9 cellular contexts compared by ENCODE assay signal in the genomic region with DNA sequence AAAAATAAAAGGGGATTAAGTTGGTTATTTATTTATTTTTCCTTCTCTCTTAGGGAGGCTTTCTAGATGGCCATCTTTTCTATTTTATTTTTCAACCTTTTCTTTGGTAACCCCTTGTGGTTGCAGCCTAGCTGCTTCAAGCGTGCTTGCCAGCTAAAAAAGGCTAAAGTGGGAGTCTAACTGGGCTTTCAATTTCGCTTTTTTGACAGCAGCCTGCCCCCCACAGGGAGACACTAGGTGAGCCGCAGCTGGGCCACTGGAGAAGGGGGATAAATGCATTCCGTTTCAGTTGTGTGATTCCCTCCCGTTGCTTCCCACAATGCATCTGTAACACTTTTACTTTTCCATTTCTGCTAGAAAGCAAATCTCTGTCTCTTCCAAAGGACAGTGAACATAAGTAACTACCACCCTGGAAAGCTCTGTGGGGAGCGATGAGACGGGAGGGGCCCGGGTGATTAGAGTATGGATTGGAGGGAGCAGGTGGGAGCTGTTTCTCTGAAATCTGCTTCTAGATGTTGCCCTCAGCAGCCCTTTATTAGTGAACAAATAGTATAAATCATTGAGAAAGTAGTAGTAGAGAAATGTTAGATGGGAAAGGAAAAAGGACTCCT.
DNase-seq lines count a peak whose midpoint lies in the region; ATAC-seq and TF ChIP-seq lines count a peak whose summit lies in the region.
"Had no signal": no experiment of that assay in that cellular context is flagged by ENCODE, and none has a peak within 500 bp of the region (broad histone marks: within the 10 kb centered on the region; RNA-seq: fewer than 3 reads in every experiment).

No MANE protein-coding gene starts in this region.

- H3K9ac ChIP-seq in GM23248, result no peak overlapping the region
- H3K9ac ChIP-seq: KMS-11 had no signal

- CTCF ChIA-PET in HEK293 (lab: Yijun Ruan, JAX), result interaction anchor here (1.0 to 1.8 kb wide), 4 partner anchors 104 to 165 kb away, joined by 3 to 10 read pairs (median 4); no protein-coding TSS in a partner anchor
- CTCF ChIA-PET in activated naive CD4-positive, alpha-beta T cell treated with anti-CD3 and anti-CD28 coated beads, Interleukin-2, amount 10 ng/mL, durations not matched to agents 7 days and 5 days (lab: Charles Lee), result interaction anchor here (2.0 kb wide), 1 partner anchor 10 kb away, joined by 4 read pairs; no protein-coding TSS in a partner anchor

- peak; percentile 41 for ATAC-seq in GM18508 (IDR thresholded peaks at IDR 0.05; ENCODE audit: insufficient read depth, unreplicated experiment)

- H3K4me2 ChIP-seq in GM23248 (ENCODE audit: unreplicated experiment), result no peak overlapping the region
- H3K4me2 ChIP-seq: KMS-11 had no signal

- H3K4me3 ChIP-seq in HEK293 (ENCODE audit: low read depth, low read length) (no peak overlapping the region), GM23248 (no peak overlapping the region)

- H3K4me1 Mint-ChIP-seq in mesothelial cell of epicardium, result peaks cover 10% of the 10 kb centered on the region
- no peaks in the 10 kb centered on the region for H3K4me1 Mint-ChIP-seq in activated naive CD4-positive, alpha-beta T cell treated with anti-CD3 and anti-CD28 coated beads, Interleukin-2, amount 10 ng/mL, durations not matched to agents 7 days and 5 days

- WGBS in GM23248 (ENCODE audit: low coverage in 1 of 2, low lambda C conversion rate in 2 of 2, missing lambda C conversion rate in 2 of 2), 2 experiments, result 92 to 94% methylated on average over 8 of the region's 8 CpGs

- POLR2A ChIA-PET in HEK293 (lab: Yijun Ruan, JAX), result no interaction called here

- H3F3A ChIP-seq in GM23248 (ENCODE audit: insufficient read depth), result no peaks in the 10 kb centered on the region

- H3K36me3 ChIP-seq in HEK293 (ENCODE audit: control insufficient read depth in 2 of 2, insufficient read depth in 1 of 2, low read length in 2 of 2) (no peaks in the 10 kb centered on the region), GM23248 (ENCODE audit: low read depth) (no peaks in the 10 kb centered on the region)

- TF ChIP-seq CTCF in HEK293 (tag by site-specific recombination; IDR thresholded peaks at IDR 0.05) (peak; percentile 52; the same call in 1 of the 2 replicates), mesothelial cell of epicardium (IDR thresholded peaks at IDR 0.05; ENCODE audit: unreplicated experiment) (no peak)

- H3K27ac ChIP-seq in HEK293 (ENCODE audit: extremely low read depth, low read depth, low read length) (no peak overlapping the region), GM23248 (no peak overlapping the region), caudate nucleus (ENCODE audit: low read depth, low read length) (no peak overlapping the region)
- H3K27ac ChIP-seq: KMS-11 had no signal

- no peaks in the 10 kb centered on the region for H3K36me3 Mint-ChIP-seq in mesothelial cell of epicardium
- H3K36me3 Mint-ChIP-seq in activated naive CD4-positive, alpha-beta T cell treated with anti-CD3 and anti-CD28 coated beads, Interleukin-2, amount 10 ng/mL, durations not matched to agents 7 days and 5 days, result no peaks in the 10 kb centered on the region

- H3K27me3 ChIP-seq in GM23248 (replicated peaks; ENCODE audit: insufficient read depth), result no peaks in the 10 kb centered on the region

- no peak overlapping the region for H2AFZ ChIP-seq in GM23248

- peaks cover 5% of the 10 kb centered on the region; the same call in 1 of the 2 replicates for H3K4me1 ChIP-seq in HEK293 (ENCODE audit: control insufficient read depth, insufficient read depth, low read length)
- peaks cover 25% of the 10 kb centered on the region for H3K4me1 ChIP-seq in GM23248 (ENCODE audit: insufficient read depth)

- in situ Hi-C loops in GM23248 (cut with MboI), result no loop called here

- no peaks in the 10 kb centered on the region for H3K9me2 ChIP-seq in GM23248 (ENCODE audit: insufficient read depth)

- no peaks in the 10 kb centered on the region for H3K27me3 Mint-ChIP-seq in mesothelial cell of epicardium (ENCODE audit: low read depth)
- peaks cover 16% of the 10 kb centered on the region for H3K27me3 Mint-ChIP-seq in activated naive CD4-positive, alpha-beta T cell treated with anti-CD3 and anti-CD28 coated beads, Interleukin-2, amount 10 ng/mL, durations not matched to agents 7 days and 5 days

- no peaks in the 10 kb centered on the region for H3K79me2 ChIP-seq in GM23248 (ENCODE audit: insufficient read depth)

- no peaks in the 10 kb centered on the region for H3K9me3 Mint-ChIP-seq in mesothelial cell of epicardium
- H3K9me3 Mint-ChIP-seq in activated naive CD4-positive, alpha-beta T cell treated with anti-CD3 and anti-CD28 coated beads, Interleukin-2, amount 10 ng/mL, durations not matched to agents 7 days and 5 days, result no peaks in the 10 kb centered on the region

- DNase-seq in NCI-H69 (lab: John Stamatoyannopoulos, UW) (peak; percentile 79), mesothelial cell of epicardium (ENCODE audit: low spot score in 2 of 2, unreplicated experiment in 2 of 2) (no peak), GM23248 (no peak), caudate nucleus (lab: John Stamatoyannopoulos, UW) (no peak), mesenteric fat pad (ENCODE audit: low spot score) (no peak)
- no peak for DNase-seq in activated naive CD4-positive, alpha-beta T cell treated with anti-CD3 and anti-CD28 coated beads, Interleukin-2, amount 10 ng/mL, durations not matched to agents 7 days and 5 days

- H3K4me3 Mint-ChIP-seq in mesothelial cell of epicardium, result peak overlapping the region; percentile 37
- H3K4me3 Mint-ChIP-seq in activated naive CD4-positive, alpha-beta T cell treated with anti-CD3 and anti-CD28 coated beads, Interleukin-2, amount 10 ng/mL, durations not matched to agents 7 days and 5 days, result no peak overlapping the region

- H3K9me3 ChIP-seq in HEK293 (ENCODE audit: control insufficient read depth, insufficient read depth, low read depth, low read length), result no peaks in the 10 kb centered on the region
- H3K9me3 ChIP-seq in GM23248 (ENCODE audit: low read depth), result no peaks in the 10 kb centered on the region

- H4K20me1 ChIP-seq in GM23248 (ENCODE audit: insufficient read depth), result no peaks in the 10 kb centered on the region

- H3K27ac Mint-ChIP-seq in mesothelial cell of epicardium, result no peak overlapping the region
- H3K27ac Mint-ChIP-seq in activated naive CD4-positive, alpha-beta T cell treated with anti-CD3 and anti-CD28 coated beads, Interleukin-2, amount 10 ng/mL, durations not matched to agents 7 days and 5 days, result no peak overlapping the region

TF ChIP-seq in HEK293, 187 proteins besides CTCF, POLR2A, EP300 and RAD21 (continues in another document):
- no peak for TF ChIP-seq SALL2 (tag by site-specific recombination; IDR thresholded peaks at IDR 0.05; ENCODE audit: borderline replicate concordance)
- no peak for TF ChIP-seq RBAK (tag by site-specific recombination; IDR thresholded peaks at IDR 0.05)
- no peak for TF ChIP-seq KLF9 (tag by site-specific recombination; IDR thresholded peaks at IDR 0.05; ENCODE audit: low read depth)
- no peak for TF ChIP-seq ZNF747 (tag by site-specific recombination; IDR thresholded peaks at IDR 0.05)
- TF ChIP-seq ZNF664 (tag by site-specific recombination; IDR thresholded peaks at IDR 0.05), result no peak
- peak; percentile 36; the same call in 1 of the 2 replicates for TF ChIP-seq PRDM1 (tag by site-specific recombination; IDR thresholded peaks at IDR 0.05)
- no peak for TF ChIP-seq KLF10 (tag by site-specific recombination; IDR thresholded peaks at IDR 0.05)
- TF ChIP-seq, protein P1, sequence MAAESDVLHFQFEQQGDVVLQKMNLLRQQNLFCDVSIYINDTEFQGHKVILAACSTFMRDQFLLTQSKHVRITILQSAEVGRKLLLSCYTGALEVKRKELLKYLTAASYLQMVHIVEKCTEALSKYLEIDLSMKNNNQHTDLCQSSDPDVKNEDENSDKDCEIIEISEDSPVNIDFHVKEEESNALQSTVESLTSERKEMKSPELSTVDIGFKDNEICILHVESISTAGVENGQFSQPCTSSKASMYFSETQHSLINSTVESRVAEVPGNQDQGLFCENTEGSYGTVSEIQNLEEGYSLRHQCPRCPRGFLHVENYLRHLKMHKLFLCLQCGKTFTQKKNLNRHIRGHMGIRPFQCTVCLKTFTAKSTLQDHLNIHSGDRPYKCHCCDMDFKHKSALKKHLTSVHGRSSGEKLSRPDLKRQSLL (tag by site-specific recombination; IDR thresholded peaks at IDR 0.05), result no peak
- no peak for TF ChIP-seq TRIM28 (IDR thresholded peaks at IDR 0.05; ENCODE audit: borderline replicate concordance, low read length)
- TF ChIP-seq, protein P2, sequence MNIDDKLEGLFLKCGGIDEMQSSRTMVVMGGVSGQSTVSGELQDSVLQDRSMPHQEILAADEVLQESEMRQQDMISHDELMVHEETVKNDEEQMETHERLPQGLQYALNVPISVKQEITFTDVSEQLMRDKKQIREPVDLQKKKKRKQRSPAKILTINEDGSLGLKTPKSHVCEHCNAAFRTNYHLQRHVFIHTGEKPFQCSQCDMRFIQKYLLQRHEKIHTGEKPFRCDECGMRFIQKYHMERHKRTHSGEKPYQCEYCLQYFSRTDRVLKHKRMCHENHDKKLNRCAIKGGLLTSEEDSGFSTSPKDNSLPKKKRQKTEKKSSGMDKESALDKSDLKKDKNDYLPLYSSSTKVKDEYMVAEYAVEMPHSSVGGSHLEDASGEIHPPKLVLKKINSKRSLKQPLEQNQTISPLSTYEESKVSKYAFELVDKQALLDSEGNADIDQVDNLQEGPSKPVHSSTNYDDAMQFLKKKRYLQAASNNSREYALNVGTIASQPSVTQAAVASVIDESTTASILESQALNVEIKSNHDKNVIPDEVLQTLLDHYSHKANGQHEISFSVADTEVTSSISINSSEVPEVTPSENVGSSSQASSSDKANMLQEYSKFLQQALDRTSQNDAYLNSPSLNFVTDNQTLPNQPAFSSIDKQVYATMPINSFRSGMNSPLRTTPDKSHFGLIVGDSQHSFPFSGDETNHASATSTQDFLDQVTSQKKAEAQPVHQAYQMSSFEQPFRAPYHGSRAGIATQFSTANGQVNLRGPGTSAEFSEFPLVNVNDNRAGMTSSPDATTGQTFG (tag by site-specific recombination; IDR thresholded peaks at IDR 0.05; ENCODE audit: borderline replicate concordance), result no peak
- TF ChIP-seq ZEB2 (tag by site-specific recombination; IDR thresholded peaks at IDR 0.05), result no peak
- TF ChIP-seq ZBTB1 (tag by site-specific recombination; IDR thresholded peaks at IDR 0.05), result no peak
- TF ChIP-seq OSR2 (tag by site-specific recombination; IDR thresholded peaks at IDR 0.05), result 0 out of 2 replicates have a peak, but pooled peaks have one; percentile 17
- no peak for TF ChIP-seq ZNF341 (tag by site-specific recombination; IDR thresholded peaks at IDR 0.05; ENCODE audit: low read depth)
- TF ChIP-seq ZNF391 (tag by site-specific recombination; IDR thresholded peaks at IDR 0.05; ENCODE audit: borderline replicate concordance, low read depth), result no peak
